ENCODE assay signal across 14 cellular contexts in the genomic region with DNA sequence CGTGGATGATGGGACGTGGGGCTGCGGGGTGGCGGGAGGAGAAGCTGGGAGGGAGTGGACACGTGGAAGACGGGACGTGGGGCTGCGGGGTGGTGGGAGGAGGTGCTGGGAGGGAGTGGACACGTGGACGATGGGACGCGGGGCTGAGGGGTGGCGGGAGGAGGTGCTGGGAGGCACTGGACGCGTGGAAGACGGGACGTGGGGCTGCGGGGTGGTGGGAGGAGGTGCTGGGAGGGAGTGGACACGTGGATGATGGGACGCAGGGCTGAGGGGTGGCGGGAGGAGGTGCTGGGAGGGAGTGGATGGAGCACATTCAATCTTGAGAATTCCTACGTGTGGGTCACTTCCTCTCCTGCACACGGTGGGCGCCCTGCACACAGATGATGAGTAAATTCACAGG. TPM values are rescaled to one million over a fixed set of nuclear protein-coding genes. Genes with fewer than 3 reads are reported as not detected.
"Had no signal": no experiment of that assay in that cellular context is flagged by ENCODE, and none has a peak within 500 bp of the region (broad histone marks: within the 10 kb centered on the region; RNA-seq: fewer than 3 reads in every experiment).

No MANE protein-coding gene starts in this region.

RNA-seq across cellular contexts. Expression of a gene that starts 7.2 kb away (rescaled TPM):
- total RNA-seq: activated B cell treated with CpG ODN at 0.5 μM for 24 hours; activated CD4-positive, alpha-beta memory T cell treated with anti-CD3 and anti-CD28 coated beads for 36 hours; activated CD4-positive, alpha-beta T cell treated with anti-CD3 and anti-CD28 coated beads, Interleukin-2, amount 10 ng/mL, durations not matched to agents 24 days and 14 days; activated CD8-positive, alpha-beta memory T cell treated with anti-CD3 and anti-CD28 coated beads for 36 hours; activated CD8-positive, alpha-beta T cell treated with anti-CD3 and anti-CD28 coated beads for 36 hours; activated naive CD8-positive, alpha-beta T cell treated with anti-CD3 and anti-CD28 coated beads, Interleukin-2, amount 10 ng/mL, durations not matched to agents 7 days and 5 days; activated T-cell treated with anti-CD3 and anti-CD28 coated beads, Interleukin-2, amount 50 U/mL, for 4 hours; activated T-cell treated with anti-CD3 and anti-CD28 coated beads, Interleukin-2, amount 50 U/mL, for 72 hours; activated T-helper 1 cell treated with anti-CD3 and anti-CD28 coated beads, Interleukin-12 subunit alpha, Interleukin-12 subunit beta, Interleukin-2, Interleukin-4 antibody, amounts not matched to agents 30 ng/mL and 10 ng/mL and 1 ng/mL, durations not matched to agents 14 hours and 24 hours and 36 hours; activated T-helper 17 cell treated with anti-CD3 and anti-CD28 coated beads, Interleukin-2, amount 50 U/mL, for 72 hours; ascending aorta; bronchial epithelial cell; cardiac muscle cell had no signal
- polyA plus RNA-seq: adipose tissue, cardiac muscle cell had no signal
